Comparison of ENCODE assay signal across 8 cellular contexts in genomic region chr1:204828352-204828850, GRCh38.
DNase-seq lines count a peak whose midpoint lies in the region; ATAC-seq and TF ChIP-seq lines count a peak whose summit lies in the region.

No MANE protein-coding gene starts in this region.

- no peak for ATAC-seq in GM21529 (IDR thresholded peaks at IDR 0.05; ENCODE audit: unreplicated experiment)

- no peak for TF ChIP-seq CTCF in GM10266 (IDR thresholded peaks at IDR 0.05; ENCODE audit: control insufficient read depth, insufficient read depth, low read depth, missing control alignments)

- peak; percentile 68 for DNase-seq in activated CD4-positive, alpha-beta T cell treated with anti-CD3 and anti-CD28 coated beads for 48 hours
- no peak for DNase-seq in activated CD4-positive, alpha-beta T cell treated with anti-CD3 and anti-CD28 coated beads, Interleukin-2, amount 50 U/mL, for 1 hour
- DNase-seq in NCI-H69 (lab: John Stamatoyannopoulos, UW) (peak; percentile 97), amygdala (lab: John Stamatoyannopoulos, UW) (peak in 52 of 56 donors; percentile 29 to 89 (median 70)), hippocampal formation (lab: John Stamatoyannopoulos, UW) (peak; percentile 70 to 79), putamen (ENCODE audit: low spot score) (peak; percentile 89), GM10266 (ENCODE audit: extremely low spot score) (no peak)

Comparison
In these comparisons a context has a peak if more than half of its experiments do, and no peak if none do; other contexts are left out.
1. DNase-seq: peak in activated CD4-positive, alpha-beta T cell treated with anti-CD3 and anti-CD28 coated beads for 48 hours (single experiment), NCI-H69 (single experiment), amygdala (52 of 56), hippocampal formation (2 of 2) and putamen (single experiment); none in activated CD4-positive, alpha-beta T cell treated with anti-CD3 and anti-CD28 coated beads, Interleukin-2, amount 50 U/mL, for 1 hour (single experiment) and GM10266 (single experiment).